21 cellular contexts compared by ENCODE assay signal in genomic region chr7:54778696-54779285, GRCh38. TPM values are rescaled to one million over a fixed set of nuclear protein-coding genes. Genes with fewer than 3 reads are reported as not detected.
DNase-seq lines count a peak whose midpoint lies in the region; TF ChIP-seq lines count a peak whose summit lies in the region.
"Had no signal": no experiment of that assay in that cellular context is flagged by ENCODE, and none has a peak within 500 bp of the region (broad histone marks: within the 10 kb centered on the region; RNA-seq: fewer than 3 reads in every experiment).

No MANE protein-coding gene starts in this region.

- TF ChIP-seq CTCF in fibroblast of mammary gland (conservative IDR thresholded peaks at IDR 0.05; ENCODE audit: control insufficient read depth, insufficient read depth, low read depth, low read length) (no peak), GM13976 (IDR thresholded peaks at IDR 0.05; ENCODE audit: borderline replicate concordance, control extremely low read depth, extremely low read depth, insufficient read depth, missing control alignments) (no peak)

- in situ Hi-C loops in GM13976 (cut with MboI; ENCODE audit: low sequenced_read_pairs, unreplicated experiment) = no loop called here

- H3K4me3 ChIP-seq in fibroblast of mammary gland (ENCODE audit: control insufficient read depth, low read depth, low read length) = no peak overlapping the region

- peak; percentile 43 for DNase-seq in A172 (ENCODE audit: low spot score)
- peak; percentile 28 for DNase-seq in HT1080 (ENCODE audit: low read depth)
- DNase-seq in amniotic epithelial cell (ENCODE audit: low read depth) = peak; percentile 16
- DNase-seq in fibroblast of mammary gland (ENCODE audit: low read depth) = peak; percentile 48
- DNase-seq in activated T-cell treated with anti-CD3 and anti-CD28 coated beads for 4 hours = no peak
- DNase-seq in NCI-H146 treated with DMSO at 0.1 percent for 48 hours (lab: John Stamatoyannopoulos, UW; ENCODE audit: unreplicated experiment) = no peak
- DNase-seq in GM13976 (ENCODE audit: low spot score) = no peak
- no peak for DNase-seq in NAMALWA (ENCODE audit: low spot score)
- DNase-seq: 8988T; Calu3; CD8-positive, alpha-beta memory T cell; DMS153; GDM1; H9; MV-4-11; NCI-H1694 treated with DMSO at 0.1 percent for 48 hours; NCI-H2081 treated with DMSO at 0.1 percent for 48 hours; NCI-H446; NCI-H526; PC-3; SIG-M5 had no signal

RNA-seq across cellular contexts. Expression of gene SEC61G, which starts 19.8 kb away (rescaled TPM):
- 1,744 and 2,526 TPM in 2 replicates for total RNA-seq in A172 (2014; rRNA removed; shearing (Covaris generic))
- 184 and 236 TPM in 2 replicates for total RNA-seq in HT1080 (2014; rRNA removed; shearing (Covaris generic))
- polyA plus RNA-seq in HT1080 (2015; cell fraction: cytosol; rRNA removed) = 1,018 and 2,128 TPM in 2 replicates
- 280 and 642 TPM in 2 replicates for polyA plus RNA-seq in HT1080 (2015; cell fraction: nucleus; rRNA removed)

Comparison
In these comparisons a context has a peak if more than half of its experiments do, and no peak if none do; other contexts are left out.
1. DNase-seq: peak in A172 (single experiment), HT1080 (single experiment), amniotic epithelial cell (single experiment) and fibroblast of mammary gland (single experiment); none in activated T-cell treated with anti-CD3 and anti-CD28 coated beads for 4 hours (single experiment), NCI-H146 treated with DMSO at 0.1 percent for 48 hours (single experiment), GM13976 (single experiment) and NAMALWA (single experiment).